ENCODE assay signal across 14 cellular contexts in the genomic region with DNA sequence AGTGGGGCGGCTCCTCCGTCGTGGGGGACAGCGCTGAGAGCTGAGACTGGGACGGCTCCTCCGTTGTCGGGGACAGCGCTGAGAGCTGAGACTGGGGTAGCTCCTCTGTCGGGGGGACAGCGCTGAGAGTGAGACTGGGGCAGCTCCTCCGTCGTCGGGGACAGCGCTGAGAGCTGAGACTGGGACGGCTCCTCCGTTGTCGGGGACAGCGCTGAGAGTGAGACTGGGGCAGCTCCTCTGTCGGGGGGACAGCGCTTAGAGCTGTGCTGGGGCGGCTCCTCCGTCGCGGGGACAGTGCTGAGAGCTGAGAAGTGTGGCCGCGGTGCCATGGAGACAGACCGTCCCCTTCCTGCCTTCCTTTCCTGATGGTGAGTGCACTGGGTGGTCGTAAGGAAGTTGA.
"Had no signal": no experiment of that assay in that cellular context is flagged by ENCODE, and none has a peak within 500 bp of the region (broad histone marks: within the 10 kb centered on the region; RNA-seq: fewer than 3 reads in every experiment).

No MANE protein-coding gene starts in this region.

- H3K4me3 ChIP-seq: esophagus muscularis mucosa, stomach, thoracic aorta had no signal

- H3K4me1 ChIP-seq: parathyroid adenoma had no signal

- H3K4me3 Mint-ChIP-seq: activated CD4-positive, alpha-beta memory T cell treated with anti-CD3 and anti-CD28 coated beads, Interleukin-2, amount 10 ng/mL, durations not matched to agents 7 days and 5 days; neural crest cell; T-helper 2 cell treated with Interferon-gamma antibody and Interleukin-4, amounts not matched to agents 5 μg/mL and 100 μg/mL, for 36 hours had no signal

- H3K9ac ChIP-seq: parathyroid adenoma had no signal

- H2AFZ ChIP-seq: parathyroid adenoma had no signal

- H3K4me1 Mint-ChIP-seq: activated CD4-positive, alpha-beta memory T cell treated with anti-CD3 and anti-CD28 coated beads, Interleukin-2, amount 10 ng/mL, durations not matched to agents 7 days and 5 days had no signal

- DNase-seq: activated CD4-positive, alpha-beta memory T cell treated with anti-CD3 and anti-CD28 coated beads, Interleukin-2, amount 10 ng/mL, durations not matched to agents 7 days and 5 days; activated gamma-delta T cell treated with Interleukin-2 at 50 U/mL for 16 hours; activated T-cell treated with anti-CD3 and anti-CD28 coated beads, Interleukin-2, amount 50 U/mL, for 48 hours; islet precursor cell; left ventricle myocardium superior; mesendoderm; stimulated activated CD4-positive, alpha-beta T cell treated with anti-CD3 and anti-CD28 coated beads, Interleukin-15, amount 100 ng/mL, for 24 hours; stimulated activated CD4-positive, alpha-beta T cell treated with anti-CD3 and anti-CD28 coated beads, Interleukin-4, amount 100 ng/mL, for 24 hours; stomach had no signal

- ATAC-seq: left ventricle myocardium superior had no signal

- H3K27ac Mint-ChIP-seq: activated CD4-positive, alpha-beta memory T cell treated with anti-CD3 and anti-CD28 coated beads, Interleukin-2, amount 10 ng/mL, durations not matched to agents 7 days and 5 days; T-helper 2 cell treated with Interferon-gamma antibody and Interleukin-4, amounts not matched to agents 5 μg/mL and 100 μg/mL, for 36 hours had no signal

- H3K27ac ChIP-seq: esophagus muscularis mucosa, parathyroid adenoma, stomach, thoracic aorta had no signal

- H3K36me3 ChIP-seq: esophagus muscularis mucosa, stomach, thoracic aorta had no signal

- H3K79me2 ChIP-seq: parathyroid adenoma had no signal
